In genomic region chr19:28873301-28873700, GRCh38 we compare ENCODE assay signal across 23 cellular contexts.
A peak's percentile ranks its signal among the peaks of the same experiment; 100 is the strongest.
DNase-seq lines count a peak whose midpoint lies in the region; ATAC-seq and TF ChIP-seq lines count a peak whose summit lies in the region.
"Had no signal": no experiment of that assay in that cellular context is flagged by ENCODE, and none has a peak within 500 bp of the region (broad histone marks: within the 10 kb centered on the region; RNA-seq: fewer than 3 reads in every experiment).

No MANE protein-coding gene starts in this region.

- H3K27me3 ChIP-seq in heart left ventricle (peaks cover 0 to 14% (median 0%) of the 10 kb centered on the region in 9 donors), right atrium auricular region (no peaks in the 10 kb centered on the region)
- H3K27me3 ChIP-seq: BE2C, BLaER1 had no signal

- intact Hi-C loops in Right ventricle myocardium inferior (cut with DNase I) (loop anchor here (10.0 kb wide), 1 partner anchor 908 kb away; no protein-coding TSS in a partner anchor), left cardiac atrium (cut with DNase I) (no loop called here), heart left ventricle (cut with DNase I) (loop anchor here in 3 of 10 donors (10.0 kb wide), 2 partner anchors 408 to 908 kb away; no protein-coding TSS in a partner anchor), left ventricle myocardium superior (cut with micrococcal nuclease) (no loop called here)

- H3K4me1 ChIP-seq in heart left ventricle: peaks cover 0 to 10% (median 0%) of the 10 kb centered on the region in 12 donors
- peaks cover 0 to 3% of the 10 kb centered on the region in 2 donors for H3K4me1 ChIP-seq in right atrium auricular region
- H3K4me1 ChIP-seq: BE2C had no signal

- peak; percentile 81 for ATAC-seq in Right ventricle myocardium inferior
- no peak for ATAC-seq in left cardiac atrium
- peak in 3 of 4 donors; percentile 40 to 75 (median 68) for ATAC-seq in heart left ventricle
- ATAC-seq in left ventricle myocardium superior: peak; percentile 93
- ATAC-seq: GM12878 had no signal

- no peaks in the 10 kb centered on the region for H3K9me3 ChIP-seq in heart left ventricle
- H3K9me3 ChIP-seq in right atrium auricular region: no peaks in the 10 kb centered on the region
- H3K9me3 ChIP-seq: BE2C, BLaER1 had no signal

- no peak for TF ChIP-seq CTCF in heart left ventricle (IDR thresholded peaks at IDR 0.05)
- TF ChIP-seq CTCF in right atrium auricular region (IDR thresholded peaks at IDR 0.05): no peak

- H3K27ac ChIP-seq in heart left ventricle (no peak overlapping the region), right atrium auricular region (no peak overlapping the region)
- H3K27ac ChIP-seq: BLaER1 had no signal

- H3K4me3 ChIP-seq in heart left ventricle: no peak overlapping the region
- H3K4me3 ChIP-seq in right atrium auricular region: no peak overlapping the region
- H3K4me3 ChIP-seq: BLaER1, GM12878 had no signal

- H3K36me3 ChIP-seq in heart left ventricle: no peaks in the 10 kb centered on the region
- no peaks in the 10 kb centered on the region for H3K36me3 ChIP-seq in right atrium auricular region
- H3K36me3 ChIP-seq: BE2C, BLaER1 had no signal

- no peak for TF ChIP-seq POLR2A in heart left ventricle (IDR thresholded peaks at IDR 0.05)

- no peak for DNase-seq in Right ventricle myocardium inferior (ENCODE audit: missing footprints)
- DNase-seq in left cardiac atrium: no peak
- DNase-seq in heart left ventricle: peak in 1 of 5 donors; percentile 43
- DNase-seq in right atrium auricular region (ENCODE audit: low spot score): no peak
- no peak for DNase-seq in left ventricle myocardium superior
- no peak for DNase-seq in NCI-H748 (lab: John Stamatoyannopoulos, UW; ENCODE audit: unreplicated experiment)
- DNase-seq: 8988T; ACHN; BE2C; C1 segment of cervical spinal cord; CD4-positive, alpha-beta memory T cell; CD4-positive, CD25-positive, alpha-beta regulatory T cell; CD8-positive, alpha-beta memory T cell; COR-L47; DMS 273 treated with DMSO at 0.1 percent for 48 hours; DMS153; DMS53; DMS79; DND-41; EL; GDM1 had no signal

- WGBS in heart left ventricle, 4 donors: 25 to 48% (median 26%) methylated on average over 2 of the region's 2 CpGs

Comparison
In these comparisons a context has a peak if more than half of its experiments do, and no peak if none do; other contexts are left out.
1. ATAC-seq: peak in Right ventricle myocardium inferior (single experiment), heart left ventricle (3 of 4) and left ventricle myocardium superior (single experiment); none in left cardiac atrium (0 of 2).